ENCODE assay signal across 8 cellular contexts in the genomic region with DNA sequence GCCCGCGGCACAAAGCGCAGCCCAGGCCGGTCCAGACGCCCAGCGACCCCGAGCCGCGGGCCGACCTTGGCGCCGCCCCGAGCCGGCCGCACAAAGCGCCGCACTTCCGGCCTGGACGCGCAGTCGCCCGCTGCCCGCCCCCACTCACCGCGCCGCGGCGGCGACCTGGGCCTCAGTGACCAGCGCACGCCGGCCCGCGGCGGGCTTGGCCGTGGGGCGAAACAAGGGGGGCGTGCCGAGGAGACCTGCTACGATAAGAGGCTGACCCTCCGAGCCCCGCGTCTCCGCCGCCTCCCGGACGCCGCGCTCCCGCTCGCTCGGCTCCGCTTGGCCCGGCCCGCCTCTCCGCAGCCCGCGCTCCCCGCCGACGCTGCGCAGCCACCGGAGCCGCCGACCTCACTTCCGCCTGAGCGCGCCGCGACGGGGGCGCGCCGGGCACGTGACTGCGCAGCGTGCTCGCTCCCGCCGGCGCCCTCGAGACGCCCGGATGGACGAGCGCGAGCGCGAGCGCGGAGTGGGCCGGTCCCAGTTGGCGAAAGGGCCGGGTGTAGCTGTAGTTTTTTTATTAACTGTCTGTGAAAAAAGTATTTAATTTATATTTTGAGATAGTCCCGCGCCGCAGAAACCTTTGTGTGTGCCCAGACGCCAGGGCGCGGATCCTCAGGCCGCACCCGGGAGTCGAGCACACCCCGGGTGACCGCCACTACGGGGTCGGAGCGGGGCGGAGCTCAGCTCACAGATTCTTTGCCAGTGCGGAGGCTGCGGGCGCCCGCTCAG. TPM values are rescaled to one million over a fixed set of nuclear protein-coding genes. Genes with fewer than 3 reads are reported as not detected.
A peak's percentile ranks its signal among the peaks of the same experiment; 100 is the strongest.
DNase-seq lines count a peak whose midpoint lies in the region; ATAC-seq and TF ChIP-seq lines count a peak whose summit lies in the region.

Gene FAM168B, minus strand, starts transcription at position 395 of the 777 bp plus-strand sequence. CDS start 10,814 bp downstream, outside the sequence.

- H3K27ac ChIP-seq in PC-9 (peak within 1 kb of the TSS; percentile 57), esophagus (ENCODE audit: low read depth in 2 of 2, low read length in 1 of 2) (peak within 1 kb of the TSS; percentile 98 to 99), muscle layer of duodenum (ENCODE audit: low read length) (peak within 1 kb of the TSS; percentile 92)

- H3K79me2 ChIP-seq in PC-9 (ENCODE audit: low read depth): peaks cover 46% of the 10 kb centered on the region

- peak within 1 kb of the TSS; percentile 98 for H3K4me2 ChIP-seq in PC-9

- no peaks in the 10 kb centered on the region for H3K9me3 ChIP-seq in PC-9 (ENCODE audit: insufficient read depth, low read depth)
- no peaks in the 10 kb centered on the region for H3K9me3 ChIP-seq in esophagus (ENCODE audit: control insufficient read depth in 2 of 2, insufficient read depth in 1 of 2, low read depth in 1 of 2, low read length in 1 of 2)
- no peaks in the 10 kb centered on the region for H3K9me3 ChIP-seq in muscle layer of duodenum (ENCODE audit: control insufficient read depth in 1 of 2, low read length in 2 of 2)

- POLR2A ChIA-PET in PC-9 (lab: Charles Lee; ENCODE audit: unreplicated experiment): interaction anchor here (0.5 to 0.7 kb wide), 2 partner anchors 173 to 320 kb away, joined by 4 to 9 read pairs; no protein-coding TSS in a partner anchor

- H3K36me3 ChIP-seq in PC-9 (ENCODE audit: low read depth) (peaks cover 10% of the 10 kb centered on the region; the same call in 1 of the 2 replicates), esophagus (ENCODE audit: control insufficient read depth in 2 of 2, insufficient read depth in 2 of 2, low read length in 1 of 2) (no peaks in the 10 kb centered on the region), muscle layer of duodenum (ENCODE audit: control insufficient read depth in 1 of 2, insufficient read depth in 2 of 2, low read length in 2 of 2) (peaks cover 0 to 1% of the 10 kb centered on the region in 2 donors)

- H3K4me1 Mint-ChIP-seq in activated T-cell treated with anti-CD3 and anti-CD28 coated beads, Interleukin-2, amount 50 U/mL, for 4 hours (ENCODE audit: low read depth): peaks cover 21% of the 10 kb centered on the region

- H2AFZ ChIP-seq in PC-9: peak within 1 kb of the TSS; percentile 98

- peaks cover 6% of the 10 kb centered on the region; the same call in 1 of the 2 replicates for H3K4me1 ChIP-seq in PC-9 (replicated peaks; ENCODE audit: insufficient read depth)
- no peaks in the 10 kb centered on the region for H3K4me1 ChIP-seq in esophagus (ENCODE audit: control insufficient read depth in 2 of 2, insufficient read depth in 2 of 2, low read length in 1 of 2)
- peaks cover 4 to 24% of the 10 kb centered on the region in 2 donors for H3K4me1 ChIP-seq in muscle layer of duodenum (ENCODE audit: control insufficient read depth in 1 of 2, insufficient read depth in 2 of 2, low read length in 2 of 2)

- H3K27me3 Mint-ChIP-seq in activated T-cell treated with anti-CD3 and anti-CD28 coated beads, Interleukin-2, amount 50 U/mL, for 4 hours (ENCODE audit: low read depth): no peaks in the 10 kb centered on the region

- BruUV-seq in PC-9 (replicated peaks; lab: Mats Ljungman, UMichigan): no TSS peak

- H3K4me3 ChIP-seq in PC-9 (peak within 1 kb of the TSS; percentile 99), esophagus (ENCODE audit: low read depth in 1 of 2, low read length in 2 of 2) (peak within 1 kb of the TSS; percentile 76 to 95), muscle layer of duodenum (ENCODE audit: low read depth in 1 of 2, low read length in 2 of 2) (peak within 1 kb of the TSS; percentile 79 to 86)

- peaks cover 43% of the 10 kb centered on the region for H4K20me1 ChIP-seq in PC-9 (ENCODE audit: insufficient read depth)

- no peak for TF ChIP-seq CTCF in PC-9 (conservative IDR thresholded peaks at IDR 0.05)

- DNase-seq in DMS114 treated with DMSO at 0.1 percent for 48 hours (lab: John Stamatoyannopoulos, UW; ENCODE audit: unreplicated experiment) (peak; percentile 52), HuH-7.5 (ENCODE audit: low spot score) (peak; percentile 85), PC-9 (peak; percentile 57 to 89)
- DNase-seq in activated T-cell treated with anti-CD3 and anti-CD28 coated beads, Interleukin-2, amount 50 U/mL, for 4 hours: peak; percentile 84
- DNase-seq in stimulated activated CD8-positive, alpha-beta memory T cell treated with anti-CD3 and anti-CD28 coated beads, Interleukin-7, amount 100 ng/mL, for 4 hours (ENCODE audit: low read depth in 2 of 2): peak; percentile 68 to 86

- WGBS in esophagus, 2 donors: 0 to 1% methylated on average over 63 to 113 of the region's 113 CpGs

- H3K27me3 ChIP-seq in PC-9 (ENCODE audit: insufficient read depth, low read depth) (no peaks in the 10 kb centered on the region), esophagus (ENCODE audit: control insufficient read depth in 1 of 2, insufficient read depth in 2 of 2, low read length in 2 of 2) (no peaks in the 10 kb centered on the region), muscle layer of duodenum (ENCODE audit: low read depth, low read length) (no peaks in the 10 kb centered on the region)

- peaks cover 5% of the 10 kb centered on the region for H3K36me3 Mint-ChIP-seq in activated T-cell treated with anti-CD3 and anti-CD28 coated beads, Interleukin-2, amount 50 U/mL, for 4 hours (ENCODE audit: insufficient read depth)

- CTCF ChIA-PET in PC-9 (lab: Charles Lee): no interaction called here

- peaks cover 20% of the 10 kb centered on the region for H3F3A ChIP-seq in PC-9 (ENCODE audit: insufficient read depth, low read depth)

- ATAC-seq in GM21528 (IDR thresholded peaks at IDR 0.05; ENCODE audit: low FRiP score, unreplicated experiment): peak; percentile 91
- ATAC-seq in activated T-cell treated with anti-CD3 and anti-CD28 coated beads, Interleukin-2, amount 50 U/mL, for 4 hours: peak; percentile 91 to 92

- intact Hi-C loops in PC-9 (cut with micrococcal nuclease; ENCODE audit: unreplicated experiment): loop anchor here (1.0 to 5.0 kb wide), 2 partner anchors 12 to 296 kb away; partner anchors contain the start of gene PLEKHB2

- no peaks in the 10 kb centered on the region for H3K9me3 Mint-ChIP-seq in activated T-cell treated with anti-CD3 and anti-CD28 coated beads, Interleukin-2, amount 50 U/mL, for 4 hours

- H3K4me3 Mint-ChIP-seq in activated T-cell treated with anti-CD3 and anti-CD28 coated beads, Interleukin-2, amount 50 U/mL, for 4 hours: peak within 1 kb of the TSS; percentile 93

- H3K9me2 ChIP-seq in PC-9 (ENCODE audit: insufficient read depth): no peaks in the 10 kb centered on the region

RNA-seq across cellular contexts. Expression of gene FAM168B, which starts in this region (rescaled TPM):
- 66.6 and 79.6 TPM in 2 replicates for total RNA-seq in PC-9 (2021)
- total RNA-seq in activated T-cell treated with anti-CD3 and anti-CD28 coated beads, Interleukin-2, amount 50 U/mL, for 4 hours: 100 to 1,000 TPM; 101 to 111 (median 107) TPM
- polyA plus RNA-seq in esophagus: 10 to 100 TPM; 13.2 to 27.3 TPM

Comparison
In these comparisons a context has a peak if more than half of its experiments do, and no peak if none do; other contexts are left out.
1. Peak in every context shown above with its lines: DNase-seq, ATAC-seq, H3K4me3 ChIP-seq and H3K27ac ChIP-seq.